ENCODE assay signal across 13 cellular contexts in genomic region chr11:127474735-127475134, GRCh38.
DNase-seq lines count a peak whose midpoint lies in the region; ATAC-seq and TF ChIP-seq lines count a peak whose summit lies in the region.
"Had no signal": no experiment of that assay in that cellular context is flagged by ENCODE, and none has a peak within 500 bp of the region (broad histone marks: within the 10 kb centered on the region; RNA-seq: fewer than 3 reads in every experiment).

No MANE protein-coding gene starts in this region.

- H3K27ac Mint-ChIP-seq in nephron progenitor cell: no peak overlapping the region
- H3K27ac Mint-ChIP-seq: CD8-positive, alpha-beta memory T cell had no signal

- peaks cover 8% of the 10 kb centered on the region for H3K27me3 Mint-ChIP-seq in nephron progenitor cell (ENCODE audit: low read depth, poor library complexity)
- H3K27me3 Mint-ChIP-seq: CD8-positive, alpha-beta memory T cell had no signal

- TF ChIP-seq CTCF in nephron progenitor cell (IDR thresholded peaks at IDR 0.05): no peak

- no peaks in the 10 kb centered on the region for H3K9me3 Mint-ChIP-seq in nephron progenitor cell

- no peaks in the 10 kb centered on the region for H3K36me3 Mint-ChIP-seq in nephron progenitor cell (ENCODE audit: low read depth)
- H3K36me3 Mint-ChIP-seq: CD8-positive, alpha-beta memory T cell had no signal

- no peak overlapping the region for H3K4me3 Mint-ChIP-seq in nephron progenitor cell
- H3K4me3 Mint-ChIP-seq: CD8-positive, alpha-beta memory T cell had no signal

- H3K4me1 Mint-ChIP-seq in nephron progenitor cell: peaks cover 58% of the 10 kb centered on the region
- H3K4me1 Mint-ChIP-seq: CD8-positive, alpha-beta memory T cell had no signal

- DNase-seq in NCI-H146 (lab: John Stamatoyannopoulos, UW): peak; percentile 71
- no peak for DNase-seq in NCI-H146 treated with DMSO at 0.1 percent for 48 hours (lab: John Stamatoyannopoulos, UW; ENCODE audit: unreplicated experiment)
- peak; percentile 91 for DNase-seq in NCI-H69 (lab: John Stamatoyannopoulos, UW)
- DNase-seq in nephron progenitor cell: peak; percentile 26
- peak; percentile 57 for DNase-seq in retina
- DNase-seq in NCI-H510A treated with DMSO at 0.1 percent for 48 hours (lab: John Stamatoyannopoulos, UW): no peak
- DNase-seq: 8988T; AML-193; CD8-positive, alpha-beta memory T cell; DMS53; GM23248 had no signal

- no peak for ATAC-seq in HG03521 (IDR thresholded peaks at IDR 0.05; ENCODE audit: unreplicated experiment)
- ATAC-seq: HCT116 had no signal

Comparison
In these comparisons a context has a peak if more than half of its experiments do, and no peak if none do; other contexts are left out.
1. DNase-seq: peak in NCI-H146 (single experiment), NCI-H69 (single experiment), nephron progenitor cell (single experiment) and retina (single experiment); none in NCI-H146 treated with DMSO at 0.1 percent for 48 hours (single experiment) and NCI-H510A treated with DMSO at 0.1 percent for 48 hours (single experiment).